1 cellular context compared by ENCODE assay signal in the genomic region with DNA sequence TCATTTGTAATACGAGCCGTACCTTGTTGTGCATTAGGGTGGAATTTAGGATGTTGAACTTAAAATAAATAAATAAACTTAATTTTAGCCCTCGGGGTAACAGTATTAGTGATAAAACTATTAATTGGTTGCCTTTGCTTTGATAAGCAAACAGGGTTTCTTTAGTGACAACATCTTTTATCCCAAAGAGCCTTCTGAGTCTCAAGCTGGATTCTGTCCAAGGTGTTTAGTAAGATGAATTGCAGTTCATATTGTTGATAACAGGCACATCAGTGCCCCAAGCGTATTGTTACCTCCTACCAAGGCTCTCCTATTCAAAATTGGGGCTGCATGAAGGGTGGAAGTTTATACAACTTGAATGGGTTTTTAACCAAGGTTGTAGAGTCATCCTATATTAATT.
TF ChIP-seq lines count a peak whose summit lies in the region.

No MANE protein-coding gene starts in this region.

TF ChIP-seq in HEK293, 187 proteins besides CTCF, POLR2A, EP300 and RAD21 (continued from another document):
- TF ChIP-seq, protein P1, sequence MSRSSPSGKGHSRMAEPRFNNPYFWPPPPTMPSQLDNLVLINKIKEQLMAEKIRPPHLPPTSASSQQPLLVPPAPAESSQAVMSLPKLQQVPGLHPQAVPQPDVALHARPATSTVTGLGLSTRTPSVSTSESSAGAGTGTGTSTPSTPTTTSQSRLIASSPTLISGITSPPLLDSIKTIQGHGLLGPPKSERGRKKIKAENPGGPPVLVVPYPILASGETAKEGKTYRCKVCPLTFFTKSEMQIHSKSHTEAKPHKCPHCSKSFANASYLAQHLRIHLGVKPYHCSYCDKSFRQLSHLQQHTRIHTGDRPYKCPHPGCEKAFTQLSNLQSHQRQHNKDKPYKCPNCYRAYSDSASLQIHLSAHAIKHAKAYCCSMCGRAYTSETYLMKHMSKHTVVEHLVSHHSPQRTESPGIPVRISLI (tag by site-specific recombination; IDR thresholded peaks at IDR 0.05), result no peak
- TF ChIP-seq ZNF664 (tag by site-specific recombination; IDR thresholded peaks at IDR 0.05), result no peak
- TF ChIP-seq ZNF155 (tag by site-specific recombination; IDR thresholded peaks at IDR 0.05), result no peak
- TF ChIP-seq KLF1 (tag by site-specific recombination; IDR thresholded peaks at IDR 0.05), result no peak
- TF ChIP-seq GLIS1 (tag by site-specific recombination; IDR thresholded peaks at IDR 0.05), result peak; percentile 83
- no peak for TF ChIP-seq ZNF48 (tag by site-specific recombination; IDR thresholded peaks at IDR 0.05)
- TF ChIP-seq ZFHX2 (tag by site-specific recombination; conservative IDR thresholded peaks at IDR 0.05), result no peak
- no peak for TF ChIP-seq ZSCAN16 (tag by site-specific recombination; IDR thresholded peaks at IDR 0.05)
- TF ChIP-seq ZNF121 (tag by site-specific recombination; IDR thresholded peaks at IDR 0.05), result no peak
- peak; percentile 57; the same call in 1 of the 2 replicates for TF ChIP-seq ZNF843 (tag by site-specific recombination; IDR thresholded peaks at IDR 0.05)
- TF ChIP-seq, protein P2, sequence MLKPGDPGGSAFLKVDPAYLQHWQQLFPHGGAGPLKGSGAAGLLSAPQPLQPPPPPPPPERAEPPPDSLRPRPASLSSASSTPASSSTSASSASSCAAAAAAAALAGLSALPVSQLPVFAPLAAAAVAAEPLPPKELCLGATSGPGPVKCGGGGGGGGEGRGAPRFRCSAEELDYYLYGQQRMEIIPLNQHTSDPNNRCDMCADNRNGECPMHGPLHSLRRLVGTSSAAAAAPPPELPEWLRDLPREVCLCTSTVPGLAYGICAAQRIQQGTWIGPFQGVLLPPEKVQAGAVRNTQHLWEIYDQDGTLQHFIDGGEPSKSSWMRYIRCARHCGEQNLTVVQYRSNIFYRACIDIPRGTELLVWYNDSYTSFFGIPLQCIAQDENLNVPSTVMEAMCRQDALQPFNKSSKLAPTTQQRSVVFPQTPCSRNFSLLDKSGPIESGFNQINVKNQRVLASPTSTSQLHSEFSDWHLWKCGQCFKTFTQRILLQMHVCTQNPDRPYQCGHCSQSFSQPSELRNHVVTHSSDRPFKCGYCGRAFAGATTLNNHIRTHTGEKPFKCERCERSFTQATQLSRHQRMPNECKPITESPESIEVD (tag by site-specific recombination; IDR thresholded peaks at IDR 0.05), result peak; percentile 59
- TF ChIP-seq ZSCAN23 (tag by site-specific recombination; IDR thresholded peaks at IDR 0.05), result no peak
- no peak for TF ChIP-seq ZXDB (tag by site-specific recombination; IDR thresholded peaks at IDR 0.05)
- no peak for TF ChIP-seq ZNF654 (tag by site-specific recombination; IDR thresholded peaks at IDR 0.05; ENCODE audit: low read depth)
- peak; percentile 85 for TF ChIP-seq WT1 (tag by site-specific recombination; IDR thresholded peaks at IDR 0.05)
- TF ChIP-seq OSR2 (tag by site-specific recombination; IDR thresholded peaks at IDR 0.05), result 0 out of 2 replicates have a peak, but pooled peaks have one; percentile 26
- TF ChIP-seq ZNF132 (tag by site-specific recombination; IDR thresholded peaks at IDR 0.05; ENCODE audit: borderline replicate concordance), result no peak
- 0 out of 2 replicates have a peak, but pooled peaks have one; percentile 27 for TF ChIP-seq ZNF221 (tag by site-specific recombination; IDR thresholded peaks at IDR 0.05; ENCODE audit: borderline replicate concordance)
- TF ChIP-seq, protein P3, sequence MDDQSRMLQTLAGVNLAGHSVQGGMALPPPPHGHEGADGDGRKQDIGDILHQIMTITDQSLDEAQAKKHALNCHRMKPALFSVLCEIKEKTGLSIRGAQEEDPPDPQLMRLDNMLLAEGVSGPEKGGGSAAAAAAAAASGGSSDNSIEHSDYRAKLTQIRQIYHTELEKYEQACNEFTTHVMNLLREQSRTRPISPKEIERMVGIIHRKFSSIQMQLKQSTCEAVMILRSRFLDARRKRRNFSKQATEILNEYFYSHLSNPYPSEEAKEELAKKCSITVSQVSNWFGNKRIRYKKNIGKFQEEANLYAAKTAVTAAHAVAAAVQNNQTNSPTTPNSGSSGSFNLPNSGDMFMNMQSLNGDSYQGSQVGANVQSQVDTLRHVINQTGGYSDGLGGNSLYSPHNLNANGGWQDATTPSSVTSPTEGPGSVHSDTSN (CRISPR knock-in tag; IDR thresholded peaks at IDR 0.05), result no peak
- no peak for TF ChIP-seq ZNF16 (tag by site-specific recombination; IDR thresholded peaks at IDR 0.05; ENCODE audit: low read depth)
- TF ChIP-seq ZNF311 (tag by site-specific recombination; IDR thresholded peaks at IDR 0.05; ENCODE audit: borderline replicate concordance), result no peak
- TF ChIP-seq, protein P4, sequence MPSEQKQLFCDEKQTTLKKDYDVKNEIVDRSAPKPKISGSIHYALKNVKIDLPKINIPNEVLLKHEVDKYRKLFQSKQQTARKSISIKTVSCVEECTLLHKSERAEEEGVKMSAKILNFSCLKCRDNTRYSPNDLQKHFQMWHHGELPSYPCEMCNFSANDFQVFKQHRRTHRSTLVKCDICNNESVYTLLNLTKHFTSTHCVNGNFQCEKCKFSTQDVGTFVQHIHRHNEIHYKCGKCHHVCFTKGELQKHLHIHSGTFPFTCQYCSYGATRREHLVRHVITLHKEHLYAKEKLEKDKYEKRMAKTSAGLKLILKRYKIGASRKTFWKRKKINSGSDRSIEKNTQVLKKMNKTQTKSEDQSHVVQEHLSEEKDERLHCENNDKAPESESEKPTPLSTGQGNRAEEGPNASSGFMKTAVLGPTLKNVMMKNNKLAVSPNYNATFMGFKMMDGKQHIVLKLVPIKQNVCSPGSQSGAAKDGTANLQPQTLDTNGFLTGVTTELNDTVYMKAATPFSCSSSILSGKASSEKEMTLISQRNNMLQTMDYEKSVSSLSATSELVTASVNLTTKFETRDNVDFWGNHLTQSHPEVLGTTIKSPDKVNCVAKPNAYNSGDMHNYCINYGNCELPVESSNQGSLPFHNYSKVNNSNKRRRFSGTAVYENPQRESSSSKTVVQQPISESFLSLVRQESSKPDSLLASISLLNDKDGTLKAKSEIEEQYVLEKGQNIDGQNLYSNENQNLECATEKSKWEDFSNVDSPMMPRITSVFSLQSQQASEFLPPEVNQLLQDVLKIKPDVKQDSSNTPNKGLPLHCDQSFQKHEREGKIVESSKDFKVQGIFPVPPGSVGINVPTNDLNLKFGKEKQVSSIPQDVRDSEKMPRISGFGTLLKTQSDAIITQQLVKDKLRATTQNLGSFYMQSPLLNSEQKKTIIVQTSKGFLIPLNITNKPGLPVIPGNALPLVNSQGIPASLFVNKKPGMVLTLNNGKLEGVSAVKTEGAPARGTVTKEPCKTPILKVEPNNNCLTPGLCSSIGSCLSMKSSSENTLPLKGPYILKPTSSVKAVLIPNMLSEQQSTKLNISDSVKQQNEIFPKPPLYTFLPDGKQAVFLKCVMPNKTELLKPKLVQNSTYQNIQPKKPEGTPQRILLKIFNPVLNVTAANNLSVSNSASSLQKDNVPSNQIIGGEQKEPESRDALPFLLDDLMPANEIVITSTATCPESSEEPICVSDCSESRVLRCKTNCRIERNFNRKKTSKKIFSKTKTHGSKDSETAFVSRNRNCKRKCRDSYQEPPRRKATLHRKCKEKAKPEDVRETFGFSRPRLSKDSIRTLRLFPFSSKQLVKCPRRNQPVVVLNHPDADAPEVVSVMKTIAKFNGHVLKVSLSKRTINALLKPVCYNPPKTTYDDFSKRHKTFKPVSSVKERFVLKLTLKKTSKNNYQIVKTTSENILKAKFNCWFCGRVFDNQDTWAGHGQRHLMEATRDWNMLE (tag by site-specific recombination; conservative IDR thresholded peaks at IDR 0.05; ENCODE audit: low read depth), result no peak
- no peak for TF ChIP-seq ZBTB48 (tag by site-specific recombination; IDR thresholded peaks at IDR 0.05)
- no peak for TF ChIP-seq ZNF791 (tag by site-specific recombination; IDR thresholded peaks at IDR 0.05)
- TF ChIP-seq, protein P5, sequence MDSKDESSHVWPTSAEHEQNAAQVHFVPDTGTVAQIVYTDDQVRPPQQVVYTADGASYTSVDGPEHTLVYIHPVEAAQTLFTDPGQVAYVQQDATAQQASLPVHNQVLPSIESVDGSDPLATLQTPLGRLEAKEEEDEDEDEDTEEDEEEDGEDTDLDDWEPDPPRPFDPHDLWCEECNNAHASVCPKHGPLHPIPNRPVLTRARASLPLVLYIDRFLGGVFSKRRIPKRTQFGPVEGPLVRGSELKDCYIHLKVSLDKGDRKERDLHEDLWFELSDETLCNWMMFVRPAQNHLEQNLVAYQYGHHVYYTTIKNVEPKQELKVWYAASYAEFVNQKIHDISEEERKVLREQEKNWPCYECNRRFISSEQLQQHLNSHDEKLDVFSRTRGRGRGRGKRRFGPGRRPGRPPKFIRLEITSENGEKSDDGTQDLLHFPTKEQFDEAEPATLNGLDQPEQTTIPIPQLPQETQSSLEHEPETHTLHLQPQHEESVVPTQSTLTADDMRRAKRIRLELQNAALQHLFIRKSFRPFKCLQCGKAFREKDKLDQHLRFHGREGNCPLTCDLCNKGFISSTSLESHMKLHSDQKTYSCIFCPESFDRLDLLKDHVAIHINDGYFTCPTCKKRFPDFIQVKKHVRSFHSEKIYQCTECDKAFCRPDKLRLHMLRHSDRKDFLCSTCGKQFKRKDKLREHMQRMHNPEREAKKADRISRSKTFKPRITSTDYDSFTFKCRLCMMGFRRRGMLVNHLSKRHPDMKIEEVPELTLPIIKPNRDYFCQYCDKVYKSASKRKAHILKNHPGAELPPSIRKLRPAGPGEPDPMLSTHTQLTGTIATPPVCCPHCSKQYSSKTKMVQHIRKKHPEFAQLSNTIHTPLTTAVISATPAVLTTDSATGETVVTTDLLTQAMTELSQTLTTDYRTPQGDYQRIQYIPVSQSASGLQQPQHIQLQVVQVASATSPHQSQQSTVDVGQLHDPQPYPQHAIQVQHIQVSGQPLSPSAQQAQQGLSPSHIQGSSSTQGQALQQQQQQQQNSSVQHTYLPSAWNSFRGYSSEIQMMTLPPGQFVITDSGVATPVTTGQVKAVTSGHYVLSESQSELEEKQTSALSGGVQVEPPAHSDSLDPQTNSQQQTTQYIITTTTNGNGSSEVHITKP (tag by site-specific recombination; IDR thresholded peaks at IDR 0.05), result 0 out of 2 replicates have a peak, but pooled peaks have one; percentile 42
- TF ChIP-seq ZBTB8A (tag by site-specific recombination; IDR thresholded peaks at IDR 0.05), result 0 out of 2 replicates have a peak, but pooled peaks have one; percentile 37
- TF ChIP-seq ZNF266 (tag by site-specific recombination; IDR thresholded peaks at IDR 0.05; ENCODE audit: low read depth), result no peak
- TF ChIP-seq ZNF133 (tag by site-specific recombination; IDR thresholded peaks at IDR 0.05), result no peak
